Comparison of ENCODE assay signal across 14 cellular contexts in the genomic region with DNA sequence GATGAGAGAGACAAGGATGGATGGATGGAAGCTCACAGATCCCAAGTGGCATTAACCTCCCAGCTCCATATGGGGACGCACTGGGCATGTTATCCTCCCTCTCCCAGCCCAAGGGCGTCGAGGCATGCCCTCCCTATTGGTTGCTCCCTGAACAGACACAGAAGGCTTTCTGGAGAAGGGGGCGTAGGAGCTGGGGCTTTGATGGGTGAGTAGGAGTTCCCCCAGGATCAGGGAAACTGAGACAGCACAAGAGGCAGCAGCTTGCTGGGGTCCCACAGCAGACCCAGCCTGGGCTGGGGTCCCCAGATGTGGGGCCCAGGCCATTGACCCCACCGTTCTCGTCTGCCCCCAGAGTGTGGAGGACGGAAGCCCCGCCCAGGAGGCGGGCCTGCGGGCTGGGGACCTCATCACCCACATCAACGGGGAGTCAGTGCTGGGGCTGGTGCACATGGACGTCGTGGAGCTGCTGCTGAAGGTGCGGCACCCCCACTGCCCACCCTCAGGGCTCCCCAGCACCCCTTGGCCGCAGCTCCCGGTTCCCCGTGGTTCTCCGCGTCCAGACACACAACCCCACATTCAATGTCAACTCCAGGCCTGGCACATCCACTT. TPM values are rescaled to one million over a fixed set of nuclear protein-coding genes. Genes with fewer than 3 reads are reported as not detected.
DNase-seq lines count a peak whose midpoint lies in the region; ATAC-seq lines count a peak whose summit lies in the region.
"Had no signal": no experiment of that assay in that cellular context is flagged by ENCODE, and none has a peak within 500 bp of the region (broad histone marks: within the 10 kb centered on the region; RNA-seq: fewer than 3 reads in every experiment).

No MANE protein-coding gene starts in this region.

- H3K9me3 Mint-ChIP-seq in activated CD4-positive, alpha-beta T cell treated with anti-CD3 and anti-CD28 coated beads, Interleukin-2, amount 10 ng/mL, durations not matched to agents 7 days and 5 days = no peaks in the 10 kb centered on the region
- no peaks in the 10 kb centered on the region for H3K9me3 Mint-ChIP-seq in effector memory CD8-positive, alpha-beta T cell
- no peaks in the 10 kb centered on the region for H3K9me3 Mint-ChIP-seq in stimulated activated memory B cell treated with anti-CD40 and anti-IgM and Interleukin-4, amounts not matched to agents 10 μg/mL and 1 μg/mL and 100 μg/mL, for 72 hours
- H3K9me3 Mint-ChIP-seq: CD4-positive, CD25-positive, alpha-beta regulatory T cell; IgD-negative memory B cell had no signal

- no peak for DNase-seq in activated CD4-positive, alpha-beta T cell treated with anti-CD3 and anti-CD28 coated beads, Interleukin-2, amount 10 ng/mL, durations not matched to agents 7 days and 5 days
- DNase-seq in activated CD4-positive, alpha-beta T cell treated with anti-CD3 and anti-CD28 coated beads for 1 hour = no peak
- no peak for DNase-seq in effector memory CD8-positive, alpha-beta T cell
- DNase-seq in NCI-H1417 (lab: John Stamatoyannopoulos, UW) = no peak
- DNase-seq in NCI-H2081 (lab: John Stamatoyannopoulos, UW) = no peak
- DNase-seq in stimulated activated naive CD4-positive, alpha-beta T cell (lab: John Stamatoyannopoulos, UW) = no peak
- DNase-seq: 8988T; AML-193; CD4-positive, CD25-positive, alpha-beta regulatory T cell; DMS53; GF-D8; GM23248 had no signal

- no peak overlapping the region for H3K4me3 Mint-ChIP-seq in activated CD4-positive, alpha-beta T cell treated with anti-CD3 and anti-CD28 coated beads, Interleukin-2, amount 10 ng/mL, durations not matched to agents 7 days and 5 days
- no peak overlapping the region for H3K4me3 Mint-ChIP-seq in effector memory CD8-positive, alpha-beta T cell
- H3K4me3 Mint-ChIP-seq in stimulated activated memory B cell treated with anti-CD40 and anti-IgM and Interleukin-4, amounts not matched to agents 10 μg/mL and 1 μg/mL and 100 μg/mL, for 72 hours = no peak overlapping the region
- H3K4me3 Mint-ChIP-seq: IgD-negative memory B cell had no signal

- H3K4me1 Mint-ChIP-seq in activated CD4-positive, alpha-beta T cell treated with anti-CD3 and anti-CD28 coated beads, Interleukin-2, amount 10 ng/mL, durations not matched to agents 7 days and 5 days = peaks cover 3% of the 10 kb centered on the region
- H3K4me1 Mint-ChIP-seq in effector memory CD8-positive, alpha-beta T cell (ENCODE audit: low read depth in 2 of 2) = peaks cover 15 to 21% of the 10 kb centered on the region in 2 donors
- peaks cover 12% of the 10 kb centered on the region for H3K4me1 Mint-ChIP-seq in stimulated activated memory B cell treated with anti-CD40 and anti-IgM and Interleukin-4, amounts not matched to agents 10 μg/mL and 1 μg/mL and 100 μg/mL, for 72 hours
- H3K4me1 Mint-ChIP-seq: CD4-positive, CD25-positive, alpha-beta regulatory T cell; IgD-negative memory B cell had no signal

- peak overlapping the region; percentile 31 for H3K27ac Mint-ChIP-seq in activated CD4-positive, alpha-beta T cell treated with anti-CD3 and anti-CD28 coated beads, Interleukin-2, amount 10 ng/mL, durations not matched to agents 7 days and 5 days
- peak overlapping the region; percentile 41 to 55 for H3K27ac Mint-ChIP-seq in effector memory CD8-positive, alpha-beta T cell
- H3K27ac Mint-ChIP-seq in stimulated activated memory B cell treated with anti-CD40 and anti-IgM and Interleukin-4, amounts not matched to agents 10 μg/mL and 1 μg/mL and 100 μg/mL, for 72 hours = peak overlapping the region; percentile 5

- CTCF ChIA-PET in activated CD4-positive, alpha-beta T cell treated with anti-CD3 and anti-CD28 coated beads, Interleukin-2, amount 10 ng/mL, durations not matched to agents 7 days and 5 days (lab: Charles Lee) = interaction anchor here (1.0 to 1.4 kb wide), 2 partner anchors 9 to 15 kb away, joined by 3 to 5 read pairs; no protein-coding TSS in a partner anchor

- POLR2A ChIA-PET in activated CD4-positive, alpha-beta T cell treated with anti-CD3 and anti-CD28 coated beads, Interleukin-2, amount 10 ng/mL, durations not matched to agents 7 days and 5 days (lab: Charles Lee) = no interaction called here

- no peak for ATAC-seq in effector memory CD8-positive, alpha-beta T cell (replicated peaks)
- no peak for ATAC-seq in stimulated activated memory B cell treated with anti-CD40 and anti-IgM and Interleukin-4, amounts not matched to agents 10 μg/mL and 1 μg/mL and 100 μg/mL, for 72 hours

- H3K27me3 Mint-ChIP-seq in activated CD4-positive, alpha-beta T cell treated with anti-CD3 and anti-CD28 coated beads, Interleukin-2, amount 10 ng/mL, durations not matched to agents 7 days and 5 days = no peaks in the 10 kb centered on the region
- no peaks in the 10 kb centered on the region for H3K27me3 Mint-ChIP-seq in effector memory CD8-positive, alpha-beta T cell
- no peaks in the 10 kb centered on the region for H3K27me3 Mint-ChIP-seq in stimulated activated memory B cell treated with anti-CD40 and anti-IgM and Interleukin-4, amounts not matched to agents 10 μg/mL and 1 μg/mL and 100 μg/mL, for 72 hours
- H3K27me3 Mint-ChIP-seq: CD4-positive, CD25-positive, alpha-beta regulatory T cell; IgD-negative memory B cell had no signal

- H3K36me3 Mint-ChIP-seq in activated CD4-positive, alpha-beta T cell treated with anti-CD3 and anti-CD28 coated beads, Interleukin-2, amount 10 ng/mL, durations not matched to agents 7 days and 5 days (ENCODE audit: low read depth) = peaks cover 49% of the 10 kb centered on the region
- H3K36me3 Mint-ChIP-seq in effector memory CD8-positive, alpha-beta T cell (ENCODE audit: insufficient read depth) = peaks cover 78% of the 10 kb centered on the region
- H3K36me3 Mint-ChIP-seq in stimulated activated memory B cell treated with anti-CD40 and anti-IgM and Interleukin-4, amounts not matched to agents 10 μg/mL and 1 μg/mL and 100 μg/mL, for 72 hours = peaks cover 67% of the 10 kb centered on the region

RNA-seq across cellular contexts. Expression of gene PIK3R2, which starts 7.5 kb away (rescaled TPM):
- total RNA-seq in activated CD4-positive, alpha-beta T cell treated with anti-CD3 and anti-CD28 coated beads, Interleukin-2, amount 10 ng/mL, durations not matched to agents 7 days and 5 days = 10 to 100 TPM; 12.6 to 13.1 TPM

RNA-seq across cellular contexts. Expression of gene IFI30, which starts 28.1 kb away (rescaled TPM):
- total RNA-seq in activated CD4-positive, alpha-beta T cell treated with anti-CD3 and anti-CD28 coated beads, Interleukin-2, amount 10 ng/mL, durations not matched to agents 7 days and 5 days = 10 to 100 TPM; 54.1 to 58.9 TPM

RNA-seq across cellular contexts. Expression of gene MPV17L2, which starts 47.5 kb away (rescaled TPM):
- 1 to 10 TPM; 6.1 to 6.5 TPM for total RNA-seq in activated CD4-positive, alpha-beta T cell treated with anti-CD3 and anti-CD28 coated beads, Interleukin-2, amount 10 ng/mL, durations not matched to agents 7 days and 5 days

RNA-seq across cellular contexts. Expression of gene MAST3, which starts 47.9 kb away (rescaled TPM):
- total RNA-seq in activated CD4-positive, alpha-beta T cell treated with anti-CD3 and anti-CD28 coated beads, Interleukin-2, amount 10 ng/mL, durations not matched to agents 7 days and 5 days = 10 to 100 TPM; 31.0 to 35.8 TPM

RNA-seq across cellular contexts. Expression of gene RAB3A, which starts 58.3 kb away (rescaled TPM):
- total RNA-seq in activated CD4-positive, alpha-beta T cell treated with anti-CD3 and anti-CD28 coated beads, Interleukin-2, amount 10 ng/mL, durations not matched to agents 7 days and 5 days = 1 to 10 TPM; 4.0 to 5.2 TPM
